In the genomic region with DNA sequence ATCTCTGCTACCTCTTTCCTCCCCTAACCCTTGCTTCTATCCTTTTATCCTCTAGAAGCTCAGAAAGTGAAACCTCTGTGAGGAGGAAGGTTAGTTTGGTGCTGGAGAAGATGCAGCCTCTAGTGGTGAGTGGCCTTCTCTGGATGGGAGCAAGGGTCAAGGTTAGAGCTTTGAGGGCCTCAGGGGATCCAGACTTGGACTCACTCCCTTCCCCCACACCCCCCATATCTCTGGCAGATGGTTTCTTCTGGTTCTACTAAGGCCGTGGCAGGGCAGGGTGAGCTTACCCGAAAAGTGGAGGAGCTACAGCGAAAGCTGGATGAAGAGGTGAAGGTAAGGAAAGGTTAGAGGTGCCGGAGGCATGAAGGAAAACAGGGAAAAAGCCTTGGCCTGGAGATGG, we compare ENCODE assay signal across 20 cellular contexts. TPM values are rescaled to one million over a fixed set of nuclear protein-coding genes. Genes with fewer than 3 reads are reported as not detected.
DNase-seq lines count a peak whose midpoint lies in the region; ATAC-seq and TF ChIP-seq lines count a peak whose summit lies in the region.
"Had no signal": no experiment of that assay in that cellular context is flagged by ENCODE, and none has a peak within 500 bp of the region (broad histone marks: within the 10 kb centered on the region; RNA-seq: fewer than 3 reads in every experiment).

No MANE protein-coding gene starts in this region.

- H3K36me3 ChIP-seq in cardiac muscle cell (no peaks in the 10 kb centered on the region), mesendoderm (ENCODE audit: control insufficient read depth, insufficient read depth, low read length) (peaks cover 2% of the 10 kb centered on the region), PC-9 (ENCODE audit: low read depth) (peaks cover 27% of the 10 kb centered on the region; the same call in 1 of the 2 replicates)

- H2BK15ac ChIP-seq in mesendoderm (replicated peaks; ENCODE audit: low read depth): no peak overlapping the region

- H3K4me1 ChIP-seq in cardiac muscle cell (ENCODE audit: low read depth): no peaks in the 10 kb centered on the region
- H3K4me1 ChIP-seq in mesendoderm (ENCODE audit: control insufficient read depth, low read depth, low read length): peaks cover 3% of the 10 kb centered on the region
- peaks cover 19% of the 10 kb centered on the region for H3K4me1 ChIP-seq in PC-9 (replicated peaks; ENCODE audit: insufficient read depth)
- H3K4me1 ChIP-seq: tibial artery had no signal

- WGBS in mesendoderm (ENCODE audit: extremely low coverage, insufficient coverage, low lambda C conversion rate): no CpG with 5 or more reads among the region's 4 CpGs

- DNase-seq in cardiac muscle cell (ENCODE audit: low read depth in 1 of 2, low spot score in 1 of 2) (no peak), Right ventricle myocardium inferior (ENCODE audit: missing footprints) (no peak), SK-MEL-5 (ENCODE audit: low read depth, low spot score) (peak; percentile 27), mesendoderm (peak; percentile 62), MV-4-11 (lab: John Stamatoyannopoulos, UW) (no peak), PC-9 (no peak)
- DNase-seq in activated CD4-positive, alpha-beta memory T cell treated with anti-CD3 and anti-CD28 coated beads for 36 hours: no peak
- DNase-seq in activated CD4-positive, alpha-beta T cell treated with anti-CD3 and anti-CD28 coated beads for 1 hour: no peak
- DNase-seq: activated CD8-positive, alpha-beta T cell treated with anti-CD3 and anti-CD28 coated beads for 36 hours; activated naive CD8-positive, alpha-beta T cell treated with anti-CD3 and anti-CD28 coated beads, Interleukin-2, amount 50 U/mL, for 24 hours; CD4-positive, CD25-positive, alpha-beta regulatory T cell; central memory CD4-positive, alpha-beta T cell; DMS79 treated with DMSO at 0.1 percent for 48 hours; effector memory CD8-positive, alpha-beta T cell; H7; Kasumi-1; left cardiac atrium; NCI-H446; tibial artery had no signal

- H2AFZ ChIP-seq in PC-9: no peak overlapping the region

- no peak overlapping the region for H3K9ac ChIP-seq in mesendoderm (ENCODE audit: low read length)

- no peak for ATAC-seq in Right ventricle myocardium inferior
- ATAC-seq: activated CD8-positive, alpha-beta T cell treated with anti-CD3 and anti-CD28 coated beads for 36 hours; activated naive CD8-positive, alpha-beta T cell treated with anti-CD3 and anti-CD28 coated beads, Interleukin-2, amount 50 U/mL, for 24 hours; effector memory CD8-positive, alpha-beta T cell; stimulated activated effector memory CD8-positive, alpha-beta T cell treated with anti-CD3 and anti-CD28 coated beads, Interleukin-12 subunit alpha, Interleukin-12 subunit beta, amount 100 ng/mL, for 72 hours had no signal

- no peaks in the 10 kb centered on the region for H3K9me3 Mint-ChIP-seq in activated CD4-positive, alpha-beta memory T cell treated with anti-CD3 and anti-CD28 coated beads for 36 hours
- H3K9me3 Mint-ChIP-seq: activated CD8-positive, alpha-beta T cell treated with anti-CD3 and anti-CD28 coated beads for 36 hours; activated naive CD8-positive, alpha-beta T cell treated with anti-CD3 and anti-CD28 coated beads, Interleukin-2, amount 50 U/mL, for 24 hours; CD4-positive, CD25-positive, alpha-beta regulatory T cell; effector memory CD8-positive, alpha-beta T cell; stimulated activated effector memory CD8-positive, alpha-beta T cell treated with anti-CD3 and anti-CD28 coated beads, Interleukin-12 subunit alpha, Interleukin-12 subunit beta, amount 100 ng/mL, for 72 hours had no signal

- H3K23ac ChIP-seq in mesendoderm (ENCODE audit: low read length): no peak overlapping the region

- no peak overlapping the region for H3K27ac Mint-ChIP-seq in activated CD4-positive, alpha-beta memory T cell treated with anti-CD3 and anti-CD28 coated beads for 36 hours
- H3K27ac Mint-ChIP-seq: activated CD8-positive, alpha-beta T cell treated with anti-CD3 and anti-CD28 coated beads for 36 hours; activated naive CD8-positive, alpha-beta T cell treated with anti-CD3 and anti-CD28 coated beads, Interleukin-2, amount 50 U/mL, for 24 hours; stimulated activated effector memory CD8-positive, alpha-beta T cell treated with anti-CD3 and anti-CD28 coated beads, Interleukin-12 subunit alpha, Interleukin-12 subunit beta, amount 100 ng/mL, for 72 hours had no signal

- intact Hi-C loops in Right ventricle myocardium inferior (cut with DNase I): no loop called here
- intact Hi-C loops in PC-9 (cut with micrococcal nuclease; ENCODE audit: unreplicated experiment): no loop called here
- intact Hi-C loops in activated CD4-positive, alpha-beta memory T cell treated with anti-CD3 and anti-CD28 coated beads for 36 hours (cut with micrococcal nuclease): no loop called here

- BruUV-seq in PC-9 (replicated peaks; lab: Mats Ljungman, UMichigan): no TSS peak

- no peak overlapping the region for H3K4me3 Mint-ChIP-seq in activated CD4-positive, alpha-beta memory T cell treated with anti-CD3 and anti-CD28 coated beads for 36 hours
- H3K4me3 Mint-ChIP-seq: activated CD8-positive, alpha-beta T cell treated with anti-CD3 and anti-CD28 coated beads for 36 hours; activated naive CD8-positive, alpha-beta T cell treated with anti-CD3 and anti-CD28 coated beads, Interleukin-2, amount 50 U/mL, for 24 hours; CD4-positive, CD25-positive, alpha-beta regulatory T cell; effector memory CD8-positive, alpha-beta T cell; stimulated activated effector memory CD8-positive, alpha-beta T cell treated with anti-CD3 and anti-CD28 coated beads, Interleukin-12 subunit alpha, Interleukin-12 subunit beta, amount 100 ng/mL, for 72 hours had no signal

- H3K4me2 ChIP-seq in mesendoderm (ENCODE audit: low read length): no peak overlapping the region
- no peak overlapping the region for H3K4me2 ChIP-seq in PC-9

- H3K36me3 Mint-ChIP-seq in activated CD4-positive, alpha-beta memory T cell treated with anti-CD3 and anti-CD28 coated beads for 36 hours: no peaks in the 10 kb centered on the region
- H3K36me3 Mint-ChIP-seq: stimulated activated effector memory CD8-positive, alpha-beta T cell treated with anti-CD3 and anti-CD28 coated beads, Interleukin-12 subunit alpha, Interleukin-12 subunit beta, amount 100 ng/mL, for 72 hours had no signal

- H2AK5ac ChIP-seq in mesendoderm (ENCODE audit: low read length): no peak overlapping the region

- no peak overlapping the region for H3K4ac ChIP-seq in mesendoderm (ENCODE audit: low read depth, low read length)

- POLR2A ChIA-PET in PC-9 (lab: Charles Lee; ENCODE audit: unreplicated experiment): no interaction called here
- POLR2A ChIA-PET in activated CD4-positive, alpha-beta memory T cell treated with anti-CD3 and anti-CD28 coated beads for 36 hours (lab: Charles Lee): no interaction called here

- H3K9me2 ChIP-seq in PC-9 (ENCODE audit: insufficient read depth): no peaks in the 10 kb centered on the region

- in situ Hi-C loops in SK-MEL-5 (cut with HindIII; ENCODE audit: low pct_unique_long_range_greater_than_20kb, low sequenced_read_pairs): no loop called here

- H3K27me3 ChIP-seq in cardiac muscle cell (no peaks in the 10 kb centered on the region), mesendoderm (ENCODE audit: insufficient read depth, low read length, poor library complexity) (no peaks in the 10 kb centered on the region), PC-9 (ENCODE audit: insufficient read depth, low read depth) (no peaks in the 10 kb centered on the region)

- H4K20me1 ChIP-seq in PC-9 (ENCODE audit: insufficient read depth): no peaks in the 10 kb centered on the region

- no peak overlapping the region for H4K5ac ChIP-seq in mesendoderm (ENCODE audit: low read length)

- H3K4me3 ChIP-seq in cardiac muscle cell (no peak overlapping the region), mesendoderm (ENCODE audit: low read length) (no peak overlapping the region), PC-9 (no peak overlapping the region)
- H3K4me3 ChIP-seq: tibial artery had no signal

- H3F3A ChIP-seq in PC-9 (ENCODE audit: insufficient read depth, low read depth): peaks cover 11% of the 10 kb centered on the region

- H3K79me1 ChIP-seq in mesendoderm (ENCODE audit: low read length): peaks cover 2% of the 10 kb centered on the region

- CTCF ChIA-PET in PC-9 (lab: Charles Lee): no interaction called here
- CTCF ChIA-PET in activated CD4-positive, alpha-beta memory T cell treated with anti-CD3 and anti-CD28 coated beads for 36 hours (lab: Charles Lee): interaction anchor here (0.9 to 1.9 kb wide), 2 partner anchors 20 to 76 kb away, joined by 3 to 7 read pairs; no protein-coding TSS in a partner anchor

- H3K9me3 ChIP-seq in cardiac muscle cell (ENCODE audit: low read depth) (no peaks in the 10 kb centered on the region), PC-9 (ENCODE audit: insufficient read depth, low read depth) (no peaks in the 10 kb centered on the region)
- H3K9me3 ChIP-seq: tibial artery had no signal

- H3K79me2 ChIP-seq in mesendoderm (ENCODE audit: control insufficient read depth, insufficient read depth, low read length) (no peaks in the 10 kb centered on the region), PC-9 (ENCODE audit: low read depth) (peaks cover 30% of the 10 kb centered on the region)

- H3K4me1 Mint-ChIP-seq in activated CD4-positive, alpha-beta memory T cell treated with anti-CD3 and anti-CD28 coated beads for 36 hours (ENCODE audit: low read depth): no peaks in the 10 kb centered on the region
- H3K4me1 Mint-ChIP-seq: activated naive CD8-positive, alpha-beta T cell treated with anti-CD3 and anti-CD28 coated beads, Interleukin-2, amount 50 U/mL, for 24 hours; stimulated activated effector memory CD8-positive, alpha-beta T cell treated with anti-CD3 and anti-CD28 coated beads, Interleukin-12 subunit alpha, Interleukin-12 subunit beta, amount 100 ng/mL, for 72 hours had no signal

- H3K56ac ChIP-seq in mesendoderm (ENCODE audit: low read length): no peak overlapping the region

- H2BK120ac ChIP-seq in mesendoderm (ENCODE audit: low read depth, low read length): no peak overlapping the region

- H4K8ac ChIP-seq in mesendoderm (ENCODE audit: low read depth, low read length): no peak overlapping the region

- H3K27me3 Mint-ChIP-seq in activated CD4-positive, alpha-beta memory T cell treated with anti-CD3 and anti-CD28 coated beads for 36 hours: no peaks in the 10 kb centered on the region
- H3K27me3 Mint-ChIP-seq: activated CD8-positive, alpha-beta T cell treated with anti-CD3 and anti-CD28 coated beads for 36 hours; activated naive CD8-positive, alpha-beta T cell treated with anti-CD3 and anti-CD28 coated beads, Interleukin-2, amount 50 U/mL, for 24 hours; CD4-positive, CD25-positive, alpha-beta regulatory T cell; effector memory CD8-positive, alpha-beta T cell had no signal

- H2BK5ac ChIP-seq in mesendoderm (ENCODE audit: low read length): no peak overlapping the region

- TF ChIP-seq CTCF in cardiac muscle cell (IDR thresholded peaks at IDR 0.05; ENCODE audit: low read depth, low read length): peak; percentile 6
- no peak for TF ChIP-seq CTCF in PC-9 (conservative IDR thresholded peaks at IDR 0.05)

- no peak overlapping the region for H3K18ac ChIP-seq in mesendoderm (ENCODE audit: low read length)

- no peak overlapping the region for H3K27ac ChIP-seq in cardiac muscle cell
- H3K27ac ChIP-seq in mesendoderm (ENCODE audit: low read depth, low read length): no peak overlapping the region
- no peak overlapping the region for H3K27ac ChIP-seq in PC-9
- H3K27ac ChIP-seq: tibial artery had no signal

RNA-seq across cellular contexts. Expression of a gene that starts 9.2 kb away (rescaled TPM):
- total RNA-seq in cardiac muscle cell: 4.3 and 4.9 TPM in 2 replicates
- polyA plus RNA-seq in cardiac muscle cell: 1.2 and 2.0 TPM in 2 replicates
- 0.22 TPM for total RNA-seq in Right ventricle myocardium inferior
- total RNA-seq in SK-MEL-5 (2014; rRNA removed; shearing (Covaris generic)): 1.9 and 2.7 TPM in 2 replicates
- polyA plus RNA-seq in SK-MEL-5 (2015; cell fraction: cytosol; rRNA removed): 2.7 and 4.6 TPM in 2 replicates
- 7.7 and 21.2 TPM in 2 replicates for polyA plus RNA-seq in SK-MEL-5 (2015; cell fraction: nucleus; rRNA removed)
- polyA plus RNA-seq in mesendoderm (2013, experiment 1 of 2): 26.5 TPM
- polyA plus RNA-seq in mesendoderm (2013, experiment 2 of 2): 26.5 TPM
- total RNA-seq in PC-9 (2021): 30.3 and 31.1 TPM in 2 replicates
- 1 to 10 TPM; 1.3 to 1.4 TPM for total RNA-seq in activated CD4-positive, alpha-beta memory T cell treated with anti-CD3 and anti-CD28 coated beads for 36 hours

RNA-seq across cellular contexts. Expression of a gene that starts 19.8 kb away (rescaled TPM):
- 7.0 TPM in 2 replicates for total RNA-seq in cardiac muscle cell
- polyA plus RNA-seq in cardiac muscle cell: 7.7 and 9.0 TPM in 2 replicates
- total RNA-seq in Right ventricle myocardium inferior: 3.5 TPM
- total RNA-seq in SK-MEL-5 (2014; rRNA removed; shearing (Covaris generic)): 4.2 and 7.1 TPM in 2 replicates
- polyA plus RNA-seq in SK-MEL-5 (2015; cell fraction: cytosol; rRNA removed): 6.1 and 6.6 TPM in 2 replicates
- 8.0 and 8.8 TPM in 2 replicates for polyA plus RNA-seq in SK-MEL-5 (2015; cell fraction: nucleus; rRNA removed)
- 16.9 TPM for polyA plus RNA-seq in mesendoderm (2013, experiment 1 of 2)
- 17.1 TPM for polyA plus RNA-seq in mesendoderm (2013, experiment 2 of 2)
- total RNA-seq in PC-9 (2021): 35.3 and 40.2 TPM in 2 replicates
- total RNA-seq in activated CD4-positive, alpha-beta memory T cell treated with anti-CD3 and anti-CD28 coated beads for 36 hours: 1 to 10 TPM; 3.0 to 4.1 TPM

Comparison
In these comparisons a context has a peak if more than half of its experiments do, and no peak if none do; other contexts are left out.
1. DNase-seq: peak in SK-MEL-5 (single experiment) and mesendoderm (single experiment); none in cardiac muscle cell (0 of 2), Right ventricle myocardium inferior (single experiment), MV-4-11 (single experiment), PC-9 (0 of 2), activated CD4-positive, alpha-beta memory T cell treated with anti-CD3 and anti-CD28 coated beads for 36 hours (single experiment) and activated CD4-positive, alpha-beta T cell treated with anti-CD3 and anti-CD28 coated beads for 1 hour (single experiment).